In the genomic region with DNA sequence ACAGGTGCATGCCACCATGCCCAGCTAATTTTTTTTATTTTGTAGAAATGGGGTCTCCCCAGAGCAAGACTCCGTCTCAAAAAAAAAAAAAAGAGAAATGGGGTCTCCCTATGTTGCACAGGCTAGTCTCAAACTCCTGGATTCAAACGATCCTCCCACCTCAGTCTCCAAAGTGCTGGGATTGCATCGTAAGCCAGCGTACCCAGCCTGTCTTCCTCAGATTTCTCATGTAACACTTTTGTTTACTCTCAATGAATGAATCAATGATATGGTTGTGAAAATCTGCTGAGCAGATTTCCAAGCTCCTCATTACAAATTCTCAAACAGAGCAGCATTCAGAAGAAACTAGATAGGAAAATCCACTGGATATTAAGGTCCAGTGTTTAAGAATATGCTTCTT, we compare ENCODE assay signal across 1 cellular context.
TF ChIP-seq lines count a peak whose summit lies in the region.

No MANE protein-coding gene starts in this region.

TF ChIP-seq in HEK293, 187 proteins besides CTCF, POLR2A, EP300 and RAD21 (continued from another document):
- no peak for TF ChIP-seq ZBTB1 (tag by site-specific recombination; IDR thresholded peaks at IDR 0.05)
- TF ChIP-seq KLF1 (tag by site-specific recombination; IDR thresholded peaks at IDR 0.05): no peak
- TF ChIP-seq ZNF558 (tag by site-specific recombination; IDR thresholded peaks at IDR 0.05): 0 out of 2 replicates have a peak, but pooled peaks have one; percentile 9
- TF ChIP-seq ZNF404 (tag by site-specific recombination; IDR thresholded peaks at IDR 0.05): no peak
